8 cellular contexts compared by ENCODE assay signal in genomic region chr18:23237524-23238151, GRCh38.
DNase-seq lines count a peak whose midpoint lies in the region; ATAC-seq lines count a peak whose summit lies in the region.

No MANE protein-coding gene starts in this region.

- H3K36me3 ChIP-seq in neuronal stem cell (replicated peaks in 1 of 2; ENCODE audit: control insufficient read depth in 2 of 2, insufficient read depth in 2 of 2, low read length in 2 of 2) = peaks cover 2 to 7% of the 10 kb centered on the region in 2 donors

- CTCF ChIA-PET in activated CD8-positive, alpha-beta memory T cell treated with anti-CD3 and anti-CD28 coated beads, Interleukin-2, amount 10 ng/mL, durations not matched to agents 7 days and 5 days (lab: Charles Lee) = interaction anchor here (0.6 to 2.4 kb wide), 7 partner anchors 10 to 214 kb away, joined by 3 to 11 read pairs (median 3); no protein-coding TSS in a partner anchor

- no peak overlapping the region for H2BK5ac ChIP-seq in neuronal stem cell (ENCODE audit: low read length)

- H3K18ac ChIP-seq in neuronal stem cell (ENCODE audit: low read length) = no peak overlapping the region

- H3K9me3 ChIP-seq in neuronal stem cell (replicated peaks in 1 of 2; ENCODE audit: control insufficient read depth in 2 of 2, insufficient read depth in 1 of 2, low read depth in 1 of 2, low read length in 2 of 2) = no peaks in the 10 kb centered on the region

- H3K14ac ChIP-seq in neuronal stem cell (ENCODE audit: low read length) = no peak overlapping the region

- H3K4ac ChIP-seq in neuronal stem cell (ENCODE audit: low read length) = no peak overlapping the region

- H3K27ac Mint-ChIP-seq in activated CD8-positive, alpha-beta memory T cell treated with anti-CD3 and anti-CD28 coated beads, Interleukin-2, amount 10 ng/mL, durations not matched to agents 7 days and 5 days = peak overlapping the region; percentile 79

- H3K36me3 Mint-ChIP-seq in activated CD8-positive, alpha-beta memory T cell treated with anti-CD3 and anti-CD28 coated beads, Interleukin-2, amount 10 ng/mL, durations not matched to agents 7 days and 5 days = peaks cover 5% of the 10 kb centered on the region

- H3K4me3 Mint-ChIP-seq in activated CD8-positive, alpha-beta memory T cell treated with anti-CD3 and anti-CD28 coated beads, Interleukin-2, amount 10 ng/mL, durations not matched to agents 7 days and 5 days = peak overlapping the region; percentile 49

- WGBS in neuronal stem cell (ENCODE audit: extremely low coverage in 2 of 2, insufficient read length in 2 of 2, insufficient replicate concordance in 1 of 2), 2 donors = no CpG with 5 or more reads among the region's 17 CpGs

- no peak overlapping the region for H2BK15ac ChIP-seq in neuronal stem cell (ENCODE audit: low read length)

- no peak overlapping the region for H2BK12ac ChIP-seq in neuronal stem cell (ENCODE audit: low read length)

- H3K4me1 ChIP-seq in neuronal stem cell (ENCODE audit: control insufficient read depth in 2 of 2, insufficient read depth in 1 of 2, low read depth in 1 of 2, low read length in 2 of 2) = peaks cover 0 to 6% of the 10 kb centered on the region in 2 donors

- H3K23ac ChIP-seq in neuronal stem cell (ENCODE audit: low read depth, low read length, poor library complexity) = peak overlapping the region; percentile 13

- no peaks in the 10 kb centered on the region for H3K27me3 Mint-ChIP-seq in activated CD8-positive, alpha-beta memory T cell treated with anti-CD3 and anti-CD28 coated beads, Interleukin-2, amount 10 ng/mL, durations not matched to agents 7 days and 5 days

- no peak overlapping the region for H3K27ac ChIP-seq in neuronal stem cell (replicated peaks; ENCODE audit: low read length)

- ATAC-seq in HG03342 (IDR thresholded peaks at IDR 0.05; ENCODE audit: unreplicated experiment) = peak; percentile 68
- ATAC-seq in activated CD8-positive, alpha-beta memory T cell treated with anti-CD3 and anti-CD28 coated beads, Interleukin-2, amount 10 ng/mL, durations not matched to agents 7 days and 5 days = peak; percentile 81

- H3K9me3 Mint-ChIP-seq in activated CD8-positive, alpha-beta memory T cell treated with anti-CD3 and anti-CD28 coated beads, Interleukin-2, amount 10 ng/mL, durations not matched to agents 7 days and 5 days (ENCODE audit: low read depth) = no peaks in the 10 kb centered on the region

- no peak overlapping the region for H4K91ac ChIP-seq in neuronal stem cell (ENCODE audit: low read depth, low read length, poor library complexity)

- H3K79me1 ChIP-seq in neuronal stem cell (ENCODE audit: low read depth, low read length) = no peaks in the 10 kb centered on the region

- H3K4me3 ChIP-seq in neuronal stem cell (ENCODE audit: low read length in 2 of 2) = no peak overlapping the region

- DNase-seq in AG08396 (ENCODE audit: low spot score) (peak; percentile 60), GM19238 (ENCODE audit: insufficient read length, low spot score) (peak; percentile 73), fibroblast of peridontal ligament (ENCODE audit: extremely low read depth) (peak; percentile 36), neuronal stem cell (ENCODE audit: low spot score) (no peak), ureter (ENCODE audit: low spot score) (peak; percentile 70), NCI-H1048 (lab: John Stamatoyannopoulos, UW) (no peak)
- DNase-seq in activated CD8-positive, alpha-beta memory T cell treated with anti-CD3 and anti-CD28 coated beads, Interleukin-2, amount 10 ng/mL, durations not matched to agents 7 days and 5 days = peak; percentile 76

- H2BK120ac ChIP-seq in neuronal stem cell (ENCODE audit: low read depth, low read length) = no peak overlapping the region

- peaks cover 42% of the 10 kb centered on the region for H3K4me1 Mint-ChIP-seq in activated CD8-positive, alpha-beta memory T cell treated with anti-CD3 and anti-CD28 coated beads, Interleukin-2, amount 10 ng/mL, durations not matched to agents 7 days and 5 days

- H2AFZ ChIP-seq in neuronal stem cell (ENCODE audit: low read length) = no peak overlapping the region

- no peak overlapping the region for H3K4me2 ChIP-seq in neuronal stem cell (ENCODE audit: insufficient read depth, low read length, poor library complexity, severe bottlenecking)

- no peak overlapping the region for H3K9ac ChIP-seq in neuronal stem cell (ENCODE audit: low read depth, low read length, poor library complexity)

- no peaks in the 10 kb centered on the region for H3K27me3 ChIP-seq in neuronal stem cell (ENCODE audit: control insufficient read depth in 3 of 3, insufficient read depth in 3 of 3, low read depth in 1 of 3, low read length in 3 of 3)

- no peak overlapping the region for H2AK5ac ChIP-seq in neuronal stem cell (ENCODE audit: low read depth, low read length)

- H4K8ac ChIP-seq in neuronal stem cell (ENCODE audit: low read depth, low read length) = no peak overlapping the region

Comparison
In these comparisons a context has a peak if more than half of its experiments do, and no peak if none do; other contexts are left out.
1. DNase-seq: peak in AG08396 (single experiment), GM19238 (single experiment), activated CD8-positive, alpha-beta memory T cell treated with anti-CD3 and anti-CD28 coated beads, Interleukin-2, amount 10 ng/mL, durations not matched to agents 7 days and 5 days (single experiment), fibroblast of peridontal ligament (single experiment) and ureter (single experiment); none in neuronal stem cell (single experiment) and NCI-H1048 (single experiment).